In genomic region chr9:125514468-125514867, GRCh38 we compare ENCODE assay signal across 22 cellular contexts.
DNase-seq lines count a peak whose midpoint lies in the region; ATAC-seq and TF ChIP-seq lines count a peak whose summit lies in the region.
"Had no signal": no experiment of that assay in that cellular context is flagged by ENCODE, and none has a peak within 500 bp of the region (broad histone marks: within the 10 kb centered on the region; RNA-seq: fewer than 3 reads in every experiment).

No MANE protein-coding gene starts in this region.

- no peak for TF ChIP-seq POLR2A in stomach (IDR thresholded peaks at IDR 0.05)

- peak overlapping the region; percentile 85 for H3K27ac ChIP-seq in PC-9
- H3K27ac ChIP-seq in stomach, result peak overlapping the region; percentile 24 to 81 (median 74)
- H3K27ac ChIP-seq: thyroid gland, WERI-Rb-1 had no signal

- H3K4me3 Mint-ChIP-seq in activated T-cell treated with anti-CD3 and anti-CD28 coated beads, Interleukin-2, amount 50 U/mL, for 72 hours, result peak overlapping the region; percentile 62 to 79
- no peak overlapping the region for H3K4me3 Mint-ChIP-seq in chondrocyte (ENCODE audit: unreplicated experiment)
- H3K4me3 Mint-ChIP-seq: activated CD8-positive, alpha-beta T cell treated with anti-CD3 and anti-CD28 coated beads, Interleukin-2, amount 10 ng/mL, durations not matched to agents 7 days and 5 days; CD4-positive, alpha-beta T cell; neural crest cell had no signal

- TF ChIP-seq CTCF in PC-9 (conservative IDR thresholded peaks at IDR 0.05), result no peak
- no peak for TF ChIP-seq CTCF in chondrocyte (IDR thresholded peaks at IDR 0.05)
- no peak for TF ChIP-seq CTCF in stomach (IDR thresholded peaks at IDR 0.05)

- 65 to 78% (median 71%) methylated on average over 4 of the region's 4 CpGs for WGBS in stomach, 5 donors

- no peak overlapping the region for H2AFZ ChIP-seq in PC-9
- H2AFZ ChIP-seq: hepatocyte had no signal

- peaks cover 16% of the 10 kb centered on the region; the same call in 1 of the 2 replicates for H3F3A ChIP-seq in PC-9 (ENCODE audit: insufficient read depth, low read depth)

- no peaks in the 10 kb centered on the region for H3K9me2 ChIP-seq in PC-9 (ENCODE audit: insufficient read depth)

- POLR2A ChIA-PET in PC-9 (lab: Charles Lee; ENCODE audit: unreplicated experiment), result no interaction called here

- no peaks in the 10 kb centered on the region for H4K20me1 ChIP-seq in PC-9 (ENCODE audit: insufficient read depth)

- no peak overlapping the region for H3K27ac Mint-ChIP-seq in activated T-cell treated with anti-CD3 and anti-CD28 coated beads, Interleukin-2, amount 50 U/mL, for 72 hours
- H3K27ac Mint-ChIP-seq in chondrocyte (ENCODE audit: unreplicated experiment), result peak overlapping the region; percentile 42
- H3K27ac Mint-ChIP-seq: CD4-positive, alpha-beta T cell had no signal

- BruUV-seq in PC-9 (replicated peaks; lab: Mats Ljungman, UMichigan), result no TSS peak

- no peaks in the 10 kb centered on the region for H3K36me3 Mint-ChIP-seq in activated T-cell treated with anti-CD3 and anti-CD28 coated beads, Interleukin-2, amount 50 U/mL, for 72 hours (ENCODE audit: insufficient read depth in 2 of 2)
- H3K36me3 Mint-ChIP-seq in chondrocyte (ENCODE audit: low read depth), result no peaks in the 10 kb centered on the region

- TF ChIP-seq EP300 in stomach (IDR thresholded peaks at IDR 0.05), result no peak

- H3K4me3 ChIP-seq in PC-9 (peak overlapping the region; percentile 57; the same call in 1 of the 2 replicates), stomach (no peak overlapping the region)
- H3K4me3 ChIP-seq: hepatocyte, prostate gland, spleen, thyroid gland had no signal

- DNase-seq in activated T-cell treated with anti-CD3 and anti-CD28 coated beads, Interleukin-2, amount 50 U/mL, for 72 hours, result no peak
- no peak for DNase-seq in activated T-cell treated with anti-CD3 and anti-CD28 coated beads, Interleukin-2, amount 50 U/mL, for 1 hour
- DNase-seq in PC-9 (no peak), chondrocyte (ENCODE audit: low spot score) (no peak), stomach (no peak), GF-D8 (lab: John Stamatoyannopoulos, UW) (no peak), NCI-H748 treated with DMSO at 0.1 percent for 48 hours (lab: John Stamatoyannopoulos, UW) (no peak)
- DNase-seq: ACHN; activated CD8-positive, alpha-beta T cell treated with anti-CD3 and anti-CD28 coated beads, Interleukin-2, amount 10 ng/mL, durations not matched to agents 7 days and 5 days; CD4-positive, alpha-beta T cell; islet precursor cell; mesenchymal stem cell; NCI-H1436; NCI-H2171 treated with DMSO at 0.1 percent for 48 hours; NCI-H774; spleen; thyroid gland; WERI-Rb-1 had no signal

- ATAC-seq in activated T-cell treated with anti-CD3 and anti-CD28 coated beads, Interleukin-2, amount 50 U/mL, for 72 hours (replicated peaks in 1 of 2), result no peak
- ATAC-seq in GM18519 (IDR thresholded peaks at IDR 0.05; ENCODE audit: low FRiP score, unreplicated experiment), result no peak
- ATAC-seq: activated CD8-positive, alpha-beta T cell treated with anti-CD3 and anti-CD28 coated beads, Interleukin-2, amount 10 ng/mL, durations not matched to agents 7 days and 5 days had no signal

- H3K4me2 ChIP-seq in PC-9, result peak overlapping the region; percentile 82

- H3K27me3 Mint-ChIP-seq in activated T-cell treated with anti-CD3 and anti-CD28 coated beads, Interleukin-2, amount 50 U/mL, for 72 hours (ENCODE audit: low read depth), result no peaks in the 10 kb centered on the region
- H3K27me3 Mint-ChIP-seq in chondrocyte (ENCODE audit: low read depth), result no peaks in the 10 kb centered on the region
- H3K27me3 Mint-ChIP-seq: CD4-positive, alpha-beta T cell had no signal

- H3K79me2 ChIP-seq in PC-9 (ENCODE audit: low read depth), result peaks cover 3% of the 10 kb centered on the region; the same call in 1 of the 2 replicates
- H3K79me2 ChIP-seq: hepatocyte had no signal

- no peaks in the 10 kb centered on the region for H3K27me3 ChIP-seq in PC-9 (ENCODE audit: insufficient read depth, low read depth)
- H3K27me3 ChIP-seq in stomach, result no peaks in the 10 kb centered on the region
- H3K27me3 ChIP-seq: hepatocyte, spleen, thyroid gland had no signal

- CTCF ChIA-PET in PC-9 (lab: Charles Lee), result interaction anchor here (0.6 to 0.9 kb wide), 3 partner anchors 8 to 884 kb away, joined by 3 read pairs; no protein-coding TSS in a partner anchor

- H3K9me3 ChIP-seq in PC-9 (ENCODE audit: insufficient read depth, low read depth) (no peaks in the 10 kb centered on the region), stomach (no peaks in the 10 kb centered on the region)
- H3K9me3 ChIP-seq: prostate gland, spleen, thyroid gland had no signal

- peaks cover 25% of the 10 kb centered on the region for H3K4me1 ChIP-seq in PC-9 (replicated peaks; ENCODE audit: insufficient read depth)
- peaks cover 14 to 42% (median 28%) of the 10 kb centered on the region in 4 donors for H3K4me1 ChIP-seq in stomach

- H3K4me1 Mint-ChIP-seq in activated T-cell treated with anti-CD3 and anti-CD28 coated beads, Interleukin-2, amount 50 U/mL, for 72 hours (ENCODE audit: low read depth), result peaks cover 18% of the 10 kb centered on the region
- H3K4me1 Mint-ChIP-seq in chondrocyte (ENCODE audit: low read depth), result peaks cover 43% of the 10 kb centered on the region

- H3K36me3 ChIP-seq in PC-9 (ENCODE audit: low read depth), result no peaks in the 10 kb centered on the region
- H3K36me3 ChIP-seq in stomach, result no peaks in the 10 kb centered on the region
- H3K36me3 ChIP-seq: prostate gland, thyroid gland, WERI-Rb-1 had no signal

- no peaks in the 10 kb centered on the region for H3K9me3 Mint-ChIP-seq in activated T-cell treated with anti-CD3 and anti-CD28 coated beads, Interleukin-2, amount 50 U/mL, for 72 hours
- H3K9me3 Mint-ChIP-seq in chondrocyte (ENCODE audit: low read depth), result no peaks in the 10 kb centered on the region
- H3K9me3 Mint-ChIP-seq: CD4-positive, alpha-beta T cell; neural crest cell had no signal

- intact Hi-C loops in PC-9 (cut with micrococcal nuclease; ENCODE audit: unreplicated experiment) (no loop called here), stomach (cut with DNase I; ENCODE audit: low total_unique reads) (no loop called here)
